ENCODE assay signal across 1 cellular context in the genomic region with DNA sequence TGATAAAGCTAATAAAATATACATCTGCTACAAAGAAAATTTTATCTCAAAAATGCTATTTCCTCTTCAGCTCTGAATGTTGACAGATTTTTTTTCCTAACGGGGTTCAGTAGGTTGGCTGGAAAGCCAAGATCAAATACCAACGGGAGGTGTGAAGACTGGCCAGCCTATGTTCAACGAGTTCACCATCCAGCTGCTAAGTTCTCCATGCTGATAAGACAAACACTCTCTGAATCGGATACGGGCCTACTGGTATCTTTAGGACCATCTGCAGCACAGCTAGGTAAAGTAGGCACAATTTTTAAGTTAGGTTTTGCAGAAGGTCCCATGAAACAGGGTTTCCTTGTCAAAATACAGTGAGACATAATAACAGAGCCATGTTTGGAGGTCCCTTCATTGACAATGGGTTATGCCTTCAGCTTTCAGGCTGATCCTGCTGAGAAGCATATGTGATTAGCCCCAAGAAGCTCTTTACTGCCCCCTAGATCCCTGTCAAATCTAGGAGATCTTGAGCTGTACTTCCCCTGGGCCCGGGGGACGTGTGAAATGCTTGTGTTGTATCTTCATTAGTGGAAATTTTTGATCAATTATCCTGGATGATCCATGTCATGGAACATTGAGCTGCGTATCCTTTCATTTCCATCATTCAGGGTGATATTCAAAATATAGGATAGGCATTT.
TF ChIP-seq lines count a peak whose summit lies in the region.

No MANE protein-coding gene starts in this region.

TF ChIP-seq in HepG2, 621 proteins besides CTCF, POLR2A, EP300 and RAD21 (continued from another document):
- TF ChIP-seq, protein P1, sequence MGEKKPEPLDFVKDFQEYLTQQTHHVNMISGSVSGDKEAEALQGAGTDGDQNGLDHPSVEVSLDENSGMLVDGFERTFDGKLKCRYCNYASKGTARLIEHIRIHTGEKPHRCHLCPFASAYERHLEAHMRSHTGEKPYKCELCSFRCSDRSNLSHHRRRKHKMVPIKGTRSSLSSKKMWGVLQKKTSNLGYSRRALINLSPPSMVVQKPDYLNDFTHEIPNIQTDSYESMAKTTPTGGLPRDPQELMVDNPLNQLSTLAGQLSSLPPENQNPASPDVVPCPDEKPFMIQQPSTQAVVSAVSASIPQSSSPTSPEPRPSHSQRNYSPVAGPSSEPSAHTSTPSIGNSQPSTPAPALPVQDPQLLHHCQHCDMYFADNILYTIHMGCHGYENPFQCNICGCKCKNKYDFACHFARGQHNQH (CRISPR knock-in tag; IDR thresholded peaks at IDR 0.05), result no peak
- TF ChIP-seq, protein P2, sequence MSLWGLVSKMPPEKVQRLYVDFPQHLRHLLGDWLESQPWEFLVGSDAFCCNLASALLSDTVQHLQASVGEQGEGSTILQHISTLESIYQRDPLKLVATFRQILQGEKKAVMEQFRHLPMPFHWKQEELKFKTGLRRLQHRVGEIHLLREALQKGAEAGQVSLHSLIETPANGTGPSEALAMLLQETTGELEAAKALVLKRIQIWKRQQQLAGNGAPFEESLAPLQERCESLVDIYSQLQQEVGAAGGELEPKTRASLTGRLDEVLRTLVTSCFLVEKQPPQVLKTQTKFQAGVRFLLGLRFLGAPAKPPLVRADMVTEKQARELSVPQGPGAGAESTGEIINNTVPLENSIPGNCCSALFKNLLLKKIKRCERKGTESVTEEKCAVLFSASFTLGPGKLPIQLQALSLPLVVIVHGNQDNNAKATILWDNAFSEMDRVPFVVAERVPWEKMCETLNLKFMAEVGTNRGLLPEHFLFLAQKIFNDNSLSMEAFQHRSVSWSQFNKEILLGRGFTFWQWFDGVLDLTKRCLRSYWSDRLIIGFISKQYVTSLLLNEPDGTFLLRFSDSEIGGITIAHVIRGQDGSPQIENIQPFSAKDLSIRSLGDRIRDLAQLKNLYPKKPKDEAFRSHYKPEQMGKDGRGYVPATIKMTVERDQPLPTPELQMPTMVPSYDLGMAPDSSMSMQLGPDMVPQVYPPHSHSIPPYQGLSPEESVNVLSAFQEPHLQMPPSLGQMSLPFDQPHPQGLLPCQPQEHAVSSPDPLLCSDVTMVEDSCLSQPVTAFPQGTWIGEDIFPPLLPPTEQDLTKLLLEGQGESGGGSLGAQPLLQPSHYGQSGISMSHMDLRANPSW (CRISPR knock-in tag; IDR thresholded peaks at IDR 0.05; ENCODE audit: borderline replicate concordance), result no peak
- TF ChIP-seq, protein P3, sequence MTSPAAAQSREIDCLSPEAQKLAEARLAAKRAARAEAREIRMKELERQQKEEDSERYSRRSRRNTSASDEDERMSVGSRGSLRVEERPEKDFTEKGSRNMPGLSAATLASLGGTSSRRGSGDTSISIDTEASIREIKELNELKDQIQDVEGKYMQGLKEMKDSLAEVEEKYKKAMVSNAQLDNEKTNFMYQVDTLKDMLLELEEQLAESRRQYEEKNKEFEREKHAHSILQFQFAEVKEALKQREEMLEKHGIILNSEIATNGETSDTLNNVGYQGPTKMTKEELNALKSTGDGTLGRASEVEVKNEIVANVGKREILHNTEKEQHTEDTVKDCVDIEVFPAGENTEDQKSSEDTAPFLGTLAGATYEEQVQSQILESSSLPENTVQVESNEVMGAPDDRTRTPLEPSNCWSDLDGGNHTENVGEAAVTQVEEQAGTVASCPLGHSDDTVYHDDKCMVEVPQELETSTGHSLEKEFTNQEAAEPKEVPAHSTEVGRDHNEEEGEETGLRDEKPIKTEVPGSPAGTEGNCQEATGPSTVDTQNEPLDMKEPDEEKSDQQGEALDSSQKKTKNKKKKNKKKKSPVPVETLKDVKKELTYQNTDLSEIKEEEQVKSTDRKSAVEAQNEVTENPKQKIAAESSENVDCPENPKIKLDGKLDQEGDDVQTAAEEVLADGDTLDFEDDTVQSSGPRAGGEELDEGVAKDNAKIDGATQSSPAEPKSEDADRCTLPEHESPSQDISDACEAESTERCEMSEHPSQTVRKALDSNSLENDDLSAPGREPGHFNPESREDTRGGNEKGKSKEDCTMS (CRISPR knock-in tag; conservative IDR thresholded peaks at IDR 0.05), result no peak
- TF ChIP-seq REL (CRISPR knock-in tag; conservative IDR thresholded peaks at IDR 0.05), result no peak
- TF ChIP-seq CHD2 (IDR thresholded peaks at IDR 0.05; ENCODE audit: low read depth, low read length), result no peak
- TF ChIP-seq HDAC6 (IDR thresholded peaks at IDR 0.05; ENCODE audit: low read depth, low read length), result no peak
- no peak for TF ChIP-seq SIX1 (CRISPR knock-in tag; IDR thresholded peaks at IDR 0.05; ENCODE audit: borderline replicate concordance)
- TF ChIP-seq PCBP1 (IDR thresholded peaks at IDR 0.05; ENCODE audit: borderline replicate concordance, low read depth, low read length), result no peak
